In genomic region chr16:52861614-52862022, GRCh38 we compare ENCODE assay signal across 12 cellular contexts.
DNase-seq lines count a peak whose midpoint lies in the region; ATAC-seq, FAIRE-seq and TF ChIP-seq lines count a peak whose summit lies in the region.
"Had no signal": no experiment of that assay in that cellular context is flagged by ENCODE, and none has a peak within 500 bp of the region (broad histone marks: within the 10 kb centered on the region; RNA-seq: fewer than 3 reads in every experiment).

No MANE protein-coding gene starts in this region.

- H3K27me3 ChIP-seq in aorta (ENCODE audit: control insufficient read depth in 1 of 2, insufficient read depth in 2 of 2, low read length in 1 of 2) = no peaks in the 10 kb centered on the region

- 2 to 3% methylated on average over 7 of the region's 7 CpGs for WGBS in aorta, 2 donors

- peak overlapping the region; percentile 74 for H3K27ac ChIP-seq in 22Rv1
- no peak overlapping the region for H3K27ac ChIP-seq in aorta (ENCODE audit: low read depth in 1 of 2, low read length in 2 of 2)
- H3K27ac ChIP-seq: heart left ventricle had no signal

- no peak overlapping the region for H3K4me3 ChIP-seq in aorta (ENCODE audit: low read length in 2 of 2)
- H3K4me3 ChIP-seq: heart left ventricle had no signal

- ATAC-seq in HG02973 (IDR thresholded peaks at IDR 0.05; ENCODE audit: unreplicated experiment) (no peak), aorta (ENCODE audit: low FRiP score) (no peak), left cardiac atrium (no peak)
- ATAC-seq: heart left ventricle had no signal

- FAIRE-seq in islet of Langerhans (lab: Jason Lieb, UNC) (peak; percentile 94), HTR-8/SVneo (lab: Jason Lieb, UNC) (no peak)

- peaks cover 3% of the 10 kb centered on the region for H3K9me3 ChIP-seq in aorta (ENCODE audit: control insufficient read depth, low read length)

- no peaks in the 10 kb centered on the region for H3K36me3 ChIP-seq in aorta (ENCODE audit: control insufficient read depth in 1 of 2, insufficient read depth in 2 of 2, low read length in 1 of 2)
- H3K36me3 ChIP-seq: heart left ventricle had no signal

- DNase-seq in LoVo (ENCODE audit: low spot score) (peak; percentile 6), RPMI8226 (peak; percentile 11), aorta (no peak), HTR-8/SVneo (ENCODE audit: insufficient read length, low spot score) (no peak), left cardiac atrium (no peak)
- DNase-seq: activated effector memory CD4-positive, alpha-beta T cell treated with Interleukin-2 at 50 U/mL for 16 hours; heart left ventricle; NCI-H1930; stimulated activated CD4-positive, alpha-beta T cell treated with anti-CD3 and anti-CD28 coated beads, Interleukin-4, amount 100 ng/mL, for 1 hour had no signal

- H3K4me1 ChIP-seq in aorta (ENCODE audit: control insufficient read depth in 1 of 2, insufficient read depth in 2 of 2, low read length in 2 of 2) = no peaks in the 10 kb centered on the region
- H3K4me1 ChIP-seq: heart left ventricle had no signal

- peak; percentile 71 for TF ChIP-seq CTCF in 22Rv1 (IDR thresholded peaks at IDR 0.05)

- intact Hi-C loops in aorta (cut with DNase I) = no loop called here
- intact Hi-C loops in left cardiac atrium (cut with DNase I) = no loop called here

Comparison
In these comparisons a context has a peak if more than half of its experiments do, and no peak if none do; other contexts are left out.
1. DNase-seq: peak in LoVo (single experiment) and RPMI8226 (single experiment); none in aorta (0 of 2), HTR-8/SVneo (single experiment) and left cardiac atrium (single experiment).